In the genomic region with DNA sequence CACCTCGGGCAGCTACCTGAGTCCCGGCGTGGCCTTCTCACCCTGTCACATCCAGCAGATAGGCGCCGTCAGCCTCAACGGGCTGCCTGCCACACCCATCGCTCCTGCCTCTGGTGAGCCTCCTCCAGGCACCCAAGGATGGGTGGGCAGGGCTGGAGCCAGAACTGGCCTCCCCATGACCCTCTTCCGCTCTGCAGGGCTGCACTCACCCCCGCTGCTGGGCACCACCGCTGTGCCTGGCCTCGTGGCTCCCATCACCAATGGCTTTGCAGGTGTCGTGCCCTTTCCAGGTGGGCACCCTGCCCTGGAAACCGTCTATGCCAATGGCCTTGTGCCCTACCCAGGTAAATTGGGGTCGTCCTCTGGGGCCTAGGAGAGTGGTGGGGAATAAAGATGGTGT, we compare ENCODE assay signal across 16 cellular contexts. TPM values are rescaled to one million over a fixed set of nuclear protein-coding genes. Genes with fewer than 3 reads are reported as not detected.
DNase-seq lines count a peak whose midpoint lies in the region; ATAC-seq and TF ChIP-seq lines count a peak whose summit lies in the region.
"Had no signal": no experiment of that assay in that cellular context is flagged by ENCODE, and none has a peak within 500 bp of the region (broad histone marks: within the 10 kb centered on the region; RNA-seq: fewer than 3 reads in every experiment).

No MANE protein-coding gene starts in this region.

- no peak overlapping the region for H2BK12ac ChIP-seq in neuronal stem cell (ENCODE audit: low read length)

- TF ChIP-seq CTCF in HEK293 (tag by site-specific recombination; IDR thresholded peaks at IDR 0.05) (no peak), nephron progenitor cell (IDR thresholded peaks at IDR 0.05) (no peak)

- H3K27ac ChIP-seq in HEK293 (ENCODE audit: extremely low read depth, low read depth, low read length) (no peak overlapping the region), neuronal stem cell (replicated peaks; ENCODE audit: low read length) (no peak overlapping the region)

- peak overlapping the region; percentile 58 for H3K23ac ChIP-seq in neuronal stem cell (ENCODE audit: low read depth, low read length, poor library complexity)

- H4K8ac ChIP-seq in neuronal stem cell (ENCODE audit: low read depth, low read length) = no peak overlapping the region

- no peak overlapping the region for H2BK15ac ChIP-seq in neuronal stem cell (ENCODE audit: low read length)

- H2AFZ ChIP-seq in neuronal stem cell (ENCODE audit: low read length) = no peak overlapping the region
- H2AFZ ChIP-seq: GM23338 had no signal

- no peak for ATAC-seq in HG03139 (IDR thresholded peaks at IDR 0.05; ENCODE audit: unreplicated experiment)
- ATAC-seq: GM23338 had no signal

- no peak overlapping the region for H3K4me3 ChIP-seq in H7 (ENCODE audit: insufficient read depth, low read depth, low read length)
- no peak overlapping the region for H3K4me3 ChIP-seq in HEK293 (ENCODE audit: low read depth, low read length)
- H3K4me3 ChIP-seq in neuronal stem cell (ENCODE audit: low read length in 2 of 2) = no peak overlapping the region
- H3K4me3 ChIP-seq: GM23338 had no signal

- peaks cover 3% of the 10 kb centered on the region; the same call in 1 of the 2 replicates for H3K4me1 ChIP-seq in HEK293 (ENCODE audit: control insufficient read depth, insufficient read depth, low read length)
- H3K4me1 ChIP-seq in neuronal stem cell (ENCODE audit: control insufficient read depth in 2 of 2, insufficient read depth in 1 of 2, low read depth in 1 of 2, low read length in 2 of 2) = peaks cover 4 to 7% of the 10 kb centered on the region in 2 donors

- peaks cover 3% of the 10 kb centered on the region for H3K9me3 Mint-ChIP-seq in nephron progenitor cell
- H3K9me3 Mint-ChIP-seq: CD4-positive, alpha-beta memory T cell; GM23338 had no signal

- H3K18ac ChIP-seq in neuronal stem cell (ENCODE audit: low read length) = no peak overlapping the region

- no CpG with 5 or more reads among the region's 14 CpGs for WGBS in neuronal stem cell (ENCODE audit: extremely low coverage in 2 of 2, insufficient read length in 2 of 2, insufficient replicate concordance in 1 of 2), 2 donors

- H2AK5ac ChIP-seq in neuronal stem cell (ENCODE audit: low read depth, low read length) = no peak overlapping the region

- POLR2A ChIA-PET in HEK293 (lab: Yijun Ruan, JAX) = no interaction called here

- no peak overlapping the region for H3K27ac Mint-ChIP-seq in nephron progenitor cell
- H3K27ac Mint-ChIP-seq: GM23338 had no signal

- no peak overlapping the region for H3K4ac ChIP-seq in neuronal stem cell (ENCODE audit: low read length)

- no peaks in the 10 kb centered on the region for H3K36me3 Mint-ChIP-seq in nephron progenitor cell (ENCODE audit: low read depth)
- H3K36me3 Mint-ChIP-seq: CD4-positive, alpha-beta memory T cell had no signal

- H3K79me1 ChIP-seq in neuronal stem cell (ENCODE audit: low read depth, low read length) = no peaks in the 10 kb centered on the region

- peak; percentile 24 for DNase-seq in H7
- no peak for DNase-seq in neuronal stem cell (ENCODE audit: low spot score)
- no peak for DNase-seq in SW480 (ENCODE audit: low spot score)
- DNase-seq in nephron progenitor cell = no peak
- DNase-seq: C1 segment of cervical spinal cord; Calu3; CD4-positive, alpha-beta memory T cell; COR-L47; DMS53; DMS79 treated with DMSO at 0.1 percent for 48 hours; GF-D8; HCEC 1CT had no signal

- H3K27me3 ChIP-seq in H7 (ENCODE audit: control insufficient read depth, insufficient read depth, low read length) (peaks cover 11% of the 10 kb centered on the region; the same call in 1 of the 2 replicates), neuronal stem cell (ENCODE audit: control insufficient read depth in 3 of 3, insufficient read depth in 3 of 3, low read depth in 1 of 3, low read length in 3 of 3) (no peaks in the 10 kb centered on the region)

- H4K91ac ChIP-seq in neuronal stem cell (ENCODE audit: low read depth, low read length, poor library complexity) = no peak overlapping the region

- peaks cover 22% of the 10 kb centered on the region for H3K4me1 Mint-ChIP-seq in nephron progenitor cell

- H2BK120ac ChIP-seq in neuronal stem cell (ENCODE audit: low read depth, low read length) = no peak overlapping the region

- H2BK5ac ChIP-seq in neuronal stem cell (ENCODE audit: low read length) = no peak overlapping the region

- no peak overlapping the region for H3K4me2 ChIP-seq in neuronal stem cell (ENCODE audit: insufficient read depth, low read length, poor library complexity, severe bottlenecking)
- H3K4me2 ChIP-seq: GM23338 had no signal

- CTCF ChIA-PET in HEK293 (lab: Yijun Ruan, JAX) = no interaction called here

- H3K4me3 Mint-ChIP-seq in nephron progenitor cell = no peak overlapping the region
- H3K4me3 Mint-ChIP-seq: CD4-positive, alpha-beta memory T cell; GM23338 had no signal

- peaks cover 45% of the 10 kb centered on the region for H3K27me3 Mint-ChIP-seq in nephron progenitor cell (ENCODE audit: low read depth, poor library complexity)

- no peaks in the 10 kb centered on the region for H3K36me3 ChIP-seq in H7 (replicated peaks; ENCODE audit: control insufficient read depth, insufficient read depth, low read length)
- H3K36me3 ChIP-seq in HEK293 (ENCODE audit: control insufficient read depth in 2 of 2, insufficient read depth in 1 of 2, low read length in 2 of 2) = no peaks in the 10 kb centered on the region
- peaks cover 0 to 3% of the 10 kb centered on the region in 2 donors for H3K36me3 ChIP-seq in neuronal stem cell (replicated peaks in 1 of 2; ENCODE audit: control insufficient read depth in 2 of 2, insufficient read depth in 2 of 2, low read length in 2 of 2)

- H3K14ac ChIP-seq in neuronal stem cell (ENCODE audit: low read length) = no peak overlapping the region

- H3K9me3 ChIP-seq in HEK293 (ENCODE audit: control insufficient read depth, insufficient read depth, low read depth, low read length) (no peaks in the 10 kb centered on the region), neuronal stem cell (replicated peaks in 1 of 2; ENCODE audit: control insufficient read depth in 2 of 2, insufficient read depth in 1 of 2, low read depth in 1 of 2, low read length in 2 of 2) (no peaks in the 10 kb centered on the region)

- H3K9ac ChIP-seq in neuronal stem cell (ENCODE audit: low read depth, low read length, poor library complexity) = peak overlapping the region; percentile 13

TF ChIP-seq in HEK293, 187 proteins besides CTCF, POLR2A, EP300 and RAD21:
- TF ChIP-seq HOXC10 (CRISPR knock-in tag; IDR thresholded peaks at IDR 0.05) (no peak), ZIC2 (tag by site-specific recombination; IDR thresholded peaks at IDR 0.05) (no peak), ZNF335 (tag by site-specific recombination; conservative IDR thresholded peaks at IDR 0.05) (no peak)
- TF ChIP-seq, protein P1, sequence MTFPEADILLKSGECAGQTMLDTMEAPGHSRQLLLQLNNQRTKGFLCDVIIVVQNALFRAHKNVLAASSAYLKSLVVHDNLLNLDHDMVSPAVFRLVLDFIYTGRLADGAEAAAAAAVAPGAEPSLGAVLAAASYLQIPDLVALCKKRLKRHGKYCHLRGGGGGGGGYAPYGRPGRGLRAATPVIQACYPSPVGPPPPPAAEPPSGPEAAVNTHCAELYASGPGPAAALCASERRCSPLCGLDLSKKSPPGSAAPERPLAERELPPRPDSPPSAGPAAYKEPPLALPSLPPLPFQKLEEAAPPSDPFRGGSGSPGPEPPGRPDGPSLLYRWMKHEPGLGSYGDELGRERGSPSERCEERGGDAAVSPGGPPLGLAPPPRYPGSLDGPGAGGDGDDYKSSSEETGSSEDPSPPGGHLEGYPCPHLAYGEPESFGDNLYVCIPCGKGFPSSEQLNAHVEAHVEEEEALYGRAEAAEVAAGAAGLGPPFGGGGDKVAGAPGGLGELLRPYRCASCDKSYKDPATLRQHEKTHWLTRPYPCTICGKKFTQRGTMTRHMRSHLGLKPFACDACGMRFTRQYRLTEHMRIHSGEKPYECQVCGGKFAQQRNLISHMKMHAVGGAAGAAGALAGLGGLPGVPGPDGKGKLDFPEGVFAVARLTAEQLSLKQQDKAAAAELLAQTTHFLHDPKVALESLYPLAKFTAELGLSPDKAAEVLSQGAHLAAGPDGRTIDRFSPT (tag by site-specific recombination; IDR thresholded peaks at IDR 0.05) = peak; percentile 32; the same call in 1 of the 2 replicates

RNA-seq across cellular contexts. Expression of a gene that starts 57.7 kb away (rescaled TPM):
- 1.4 and 2.5 TPM in 2 replicates for total RNA-seq in H7 (2014; rRNA removed; shearing (Covaris generic))
- 16.6 TPM for polyA plus RNA-seq in neuronal stem cell (2013, experiment 1 of 2)
- polyA plus RNA-seq in neuronal stem cell (2013, experiment 2 of 2) = 17.4 TPM
- total RNA-seq: A172 had no signal
